ENCODE assay signal across 19 cellular contexts in the genomic region with DNA sequence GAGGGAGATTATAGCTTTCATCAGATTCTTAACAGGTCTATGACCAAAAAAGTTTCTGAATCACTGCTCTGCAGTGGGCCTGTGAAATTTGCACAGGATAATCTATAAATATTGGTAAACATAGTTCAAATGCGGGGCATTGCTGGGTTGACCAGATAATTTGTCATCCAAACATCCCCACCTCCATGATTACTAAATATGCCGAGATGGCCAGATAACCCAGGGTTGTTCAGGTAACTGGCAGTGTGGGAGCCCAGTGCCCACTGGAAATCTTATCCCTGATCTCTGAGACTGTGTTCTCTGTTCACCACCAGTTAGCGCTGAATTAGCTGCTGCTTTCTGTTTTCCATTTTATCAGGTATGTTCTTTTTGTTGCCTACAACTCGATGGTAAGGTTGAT. TPM values are rescaled to one million over a fixed set of nuclear protein-coding genes. Genes with fewer than 3 reads are reported as not detected.
DNase-seq lines count a peak whose midpoint lies in the region; ATAC-seq, FAIRE-seq and TF ChIP-seq lines count a peak whose summit lies in the region.
"Had no signal": no experiment of that assay in that cellular context is flagged by ENCODE, and none has a peak within 500 bp of the region (broad histone marks: within the 10 kb centered on the region; RNA-seq: fewer than 3 reads in every experiment).

No MANE protein-coding gene starts in this region.

- H3K79me2 ChIP-seq in keratinocyte (ENCODE audit: control insufficient read depth, insufficient read depth, low read length): peaks cover 71% of the 10 kb centered on the region

- no peak for FAIRE-seq in keratinocyte (lab: Jason Lieb, UNC)
- FAIRE-seq: GM12892 had no signal

- peak overlapping the region; percentile 98 for H3K4me2 ChIP-seq in keratinocyte (ENCODE audit: control insufficient read depth, extremely low read depth, insufficient read depth, low read depth, low read length)

- peaks cover 3 to 17% of the 10 kb centered on the region in 2 donors for H3K4me1 Mint-ChIP-seq in immature natural killer cell

- no peaks in the 10 kb centered on the region for H4K20me1 ChIP-seq in keratinocyte (ENCODE audit: control insufficient read depth, extremely low read depth, insufficient read depth, low read length)

- no peak overlapping the region for H3K4me3 Mint-ChIP-seq in immature natural killer cell
- H3K4me3 Mint-ChIP-seq: activated CD4-positive, alpha-beta memory T cell treated with anti-CD3 and anti-CD28 coated beads, Interleukin-2, amount 10 ng/mL, durations not matched to agents 7 days and 5 days; activated naive CD8-positive, alpha-beta T cell; naive thymus-derived CD8-positive, alpha-beta T cell had no signal

- H3K27me3 ChIP-seq in H7 (ENCODE audit: control insufficient read depth, insufficient read depth, low read length) (no peaks in the 10 kb centered on the region), adipocyte (replicated peaks; ENCODE audit: control insufficient read depth, insufficient read depth, low read length) (no peaks in the 10 kb centered on the region), keratinocyte (ENCODE audit: control insufficient read depth, extremely low read depth, insufficient read depth, low read length) (no peaks in the 10 kb centered on the region)
- H3K27me3 ChIP-seq: right atrium auricular region had no signal

- no peak overlapping the region for H2AFZ ChIP-seq in keratinocyte (ENCODE audit: control insufficient read depth, low read length)

- H3K36me3 ChIP-seq in H7 (replicated peaks; ENCODE audit: control insufficient read depth, insufficient read depth, low read length): no peaks in the 10 kb centered on the region
- no peaks in the 10 kb centered on the region for H3K36me3 ChIP-seq in adipocyte (ENCODE audit: control insufficient read depth, insufficient read depth, low read length, severe bottlenecking)
- peaks cover 0 to 5% of the 10 kb centered on the region in 2 experiments for H3K36me3 ChIP-seq in keratinocyte (ENCODE audit: control insufficient read depth in 2 of 2, extremely low read depth in 1 of 2, insufficient read depth in 2 of 2, low read length in 2 of 2)
- H3K36me3 ChIP-seq: right atrium auricular region had no signal

- H3K4me1 ChIP-seq in adipocyte (ENCODE audit: control insufficient read depth, insufficient read depth, low read length): peaks cover 37% of the 10 kb centered on the region
- peaks cover 48% of the 10 kb centered on the region for H3K4me1 ChIP-seq in keratinocyte (ENCODE audit: control insufficient read depth, extremely low read depth, insufficient read depth, low read length)

- DNase-seq in H7 (peak; percentile 7), adipocyte (ENCODE audit: low read depth) (no peak), keratinocyte (ENCODE audit: low read depth, low spot score) (no peak), omental fat pad (ENCODE audit: low spot score) (no peak), anterior cingulate cortex (lab: John Stamatoyannopoulos, UW) (no peak), immature natural killer cell (no peak)
- DNase-seq: activated CD4-positive, alpha-beta memory T cell treated with anti-CD3 and anti-CD28 coated beads, Interleukin-2, amount 10 ng/mL, durations not matched to agents 7 days and 5 days; activated T-cell treated with anti-CD3 and anti-CD28 coated beads, Interleukin-2, amount 50 U/mL, for 48 hours; AML-193; caudate nucleus; effector memory CD4-positive, alpha-beta T cell; GDM1; naive thymus-derived CD8-positive, alpha-beta T cell; stimulated activated CD4-positive, alpha-beta T cell treated with anti-CD3 and anti-CD28 coated beads, Interleukin-1b, Interleukin-23, amount 100 ng/mL, for 48 hours had no signal

- dilution Hi-C loops in keratinocyte (cut with MboI; ENCODE audit: extremely low pct_ligation_motif_present, low sequenced_read_pairs): no loop called here

- no peaks in the 10 kb centered on the region for H3K36me3 Mint-ChIP-seq in immature natural killer cell
- H3K36me3 Mint-ChIP-seq: activated naive CD8-positive, alpha-beta T cell; naive thymus-derived CD8-positive, alpha-beta T cell had no signal

- peak overlapping the region; percentile 83 for H3K27ac ChIP-seq in keratinocyte (ENCODE audit: control insufficient read depth, insufficient read depth, low read length)
- H3K27ac ChIP-seq in skin epidermis: peak overlapping the region in 12 of 21 experiments; percentile 8 to 80 (median 63)

- TF ChIP-seq CTCF in keratinocyte (optimal IDR thresholded peaks at IDR 0.05 in 1 of 3, IDR thresholded peaks at IDR 0.05 in 1 of 3, conservative IDR thresholded peaks at IDR 0.05 in 1 of 3; ENCODE audit: extremely low read depth in 1 of 3, insufficient read depth in 2 of 3, low read length in 3 of 3): no peak
- no peak for TF ChIP-seq CTCF in omental fat pad (IDR thresholded peaks at IDR 0.05)

- H3K9me1 ChIP-seq in keratinocyte (ENCODE audit: control insufficient read depth, extremely low read depth, insufficient read depth, low read length): no peaks in the 10 kb centered on the region

- H3K4me3 ChIP-seq in H7 (ENCODE audit: insufficient read depth, low read depth, low read length) (no peak overlapping the region), adipocyte (ENCODE audit: low read length) (no peak overlapping the region), keratinocyte (ENCODE audit: control insufficient read depth in 2 of 3, extremely low read depth in 1 of 3, insufficient read depth in 2 of 3, low read depth in 1 of 3, low read length in 3 of 3) (peak overlapping the region in 2 of 3 experiments; percentile 48 to 76), skin epidermis (no peak overlapping the region)
- H3K4me3 ChIP-seq: right atrium auricular region had no signal

- ATAC-seq in GM19452 (IDR thresholded peaks at IDR 0.05; ENCODE audit: unreplicated experiment) (no peak), omental fat pad (ENCODE audit: low FRiP score) (no peak)
- ATAC-seq: naive thymus-derived CD8-positive, alpha-beta T cell had no signal

- H3K9ac ChIP-seq in adipocyte (ENCODE audit: low read length) (peak overlapping the region; percentile 36), keratinocyte (ENCODE audit: control insufficient read depth, extremely low read depth, insufficient read depth, low read length) (peak overlapping the region; percentile 87)

- peaks cover 1 to 2% (median 1%) of the 10 kb centered on the region in 3 donors for H3K27me3 Mint-ChIP-seq in immature natural killer cell (ENCODE audit: low read depth in 3 of 3)
- H3K27me3 Mint-ChIP-seq: activated CD4-positive, alpha-beta memory T cell treated with anti-CD3 and anti-CD28 coated beads, Interleukin-2, amount 10 ng/mL, durations not matched to agents 7 days and 5 days; activated naive CD8-positive, alpha-beta T cell; naive thymus-derived CD8-positive, alpha-beta T cell had no signal

- no peak overlapping the region for H3K27ac Mint-ChIP-seq in immature natural killer cell
- H3K27ac Mint-ChIP-seq: activated CD4-positive, alpha-beta memory T cell treated with anti-CD3 and anti-CD28 coated beads, Interleukin-2, amount 10 ng/mL, durations not matched to agents 7 days and 5 days; activated naive CD8-positive, alpha-beta T cell had no signal

- H3K9me3 ChIP-seq in adipocyte (ENCODE audit: control insufficient read depth, low read length): no peaks in the 10 kb centered on the region
- no peaks in the 10 kb centered on the region for H3K9me3 ChIP-seq in keratinocyte (ENCODE audit: control insufficient read depth, low read depth, low read length)
- H3K9me3 ChIP-seq: right atrium auricular region had no signal

- H3K9me3 Mint-ChIP-seq in immature natural killer cell: no peaks in the 10 kb centered on the region
- H3K9me3 Mint-ChIP-seq: activated CD4-positive, alpha-beta memory T cell treated with anti-CD3 and anti-CD28 coated beads, Interleukin-2, amount 10 ng/mL, durations not matched to agents 7 days and 5 days; naive thymus-derived CD8-positive, alpha-beta T cell had no signal

RNA-seq across cellular contexts. Expression of gene PTK7, which starts 21.4 kb away (rescaled TPM):
- 143 and 163 TPM in 2 replicates for total RNA-seq in H7 (2014; rRNA removed; shearing (Covaris generic))
- 58.8 to 88.8 TPM (median 81.0 TPM) in 3 replicates for polyA plus RNA-seq in keratinocyte
- polyA plus RNA-seq in keratinocyte (2011; ENCODE audit: low read depth): 20.5 TPM
- 21.2 and 28.8 TPM in 2 replicates for polyA plus RNA-seq in keratinocyte (2011; cell fraction: cytosol; rRNA removed)
- 174 and 213 TPM in 2 replicates for polyA plus RNA-seq in keratinocyte (2011; cell fraction: nucleus; rRNA removed)
- polyA plus RNA-seq in keratinocyte (2012; ENCODE audit: low replicate concordance): 65.4 and 87.7 TPM in 2 replicates
- 137 to 183 TPM (median 148 TPM) in 3 replicates for polyA minus RNA-seq in keratinocyte
- polyA minus RNA-seq in keratinocyte (2011; cell fraction: cytosol; rRNA and poly(A)+ RNA removed): 114 TPM
- 207 and 218 TPM in 2 replicates for polyA minus RNA-seq in keratinocyte (2011; cell fraction: nucleus; rRNA and poly(A)+ RNA removed)
- total RNA-seq in omental fat pad: 10 to 100 TPM; 11.5 to 38.9 (median 13.8) TPM
- polyA plus RNA-seq in immature natural killer cell: 1 to 10 TPM in 2 of 3 donors, not detected in 1; 1.1 TPM

RNA-seq across cellular contexts. Expression of gene KLC4, which starts 38.1 kb away (rescaled TPM):
- 24.8 and 30.2 TPM in 2 replicates for total RNA-seq in H7 (2014; rRNA removed; shearing (Covaris generic))
- polyA plus RNA-seq in keratinocyte (8.3 to 15.2 TPM (median 8.8 TPM) in 3 replicates), immature natural killer cell (10 to 100 TPM in 2 of 3 donors, 1 to 10 TPM in 1; 9.1 to 14.4 (median 11.0) TPM)
- polyA plus RNA-seq in keratinocyte (2011; ENCODE audit: low read depth): 7.9 TPM
- 3.9 and 5.4 TPM in 2 replicates for polyA plus RNA-seq in keratinocyte (2011; cell fraction: cytosol; rRNA removed)
- 24.8 and 29.9 TPM in 2 replicates for polyA plus RNA-seq in keratinocyte (2011; cell fraction: nucleus; rRNA removed)
- 9.3 and 10.9 TPM in 2 replicates for polyA plus RNA-seq in keratinocyte (2012; ENCODE audit: low replicate concordance)
- polyA minus RNA-seq in keratinocyte: 8.7 to 20.4 TPM (median 12.8 TPM) in 3 replicates
- polyA minus RNA-seq in keratinocyte (2011; cell fraction: cytosol; rRNA and poly(A)+ RNA removed): 6.7 TPM
- 6.4 and 11.9 TPM in 2 replicates for polyA minus RNA-seq in keratinocyte (2011; cell fraction: nucleus; rRNA and poly(A)+ RNA removed)
- 10 to 100 TPM; 15.2 to 21.1 (median 16.5) TPM for total RNA-seq in omental fat pad

RNA-seq across cellular contexts. Expression of gene MRPL2, which starts 38.3 kb away (rescaled TPM):
- 79.1 and 82.1 TPM in 2 replicates for total RNA-seq in H7 (2014; rRNA removed; shearing (Covaris generic))
- polyA plus RNA-seq in keratinocyte (25.6 to 36.0 TPM (median 27.4 TPM) in 3 replicates), immature natural killer cell (10 to 100 TPM; 37.5 to 60.8 (median 54.0) TPM)
- 21.2 TPM for polyA plus RNA-seq in keratinocyte (2011; ENCODE audit: low read depth)
- 13.2 and 21.0 TPM in 2 replicates for polyA plus RNA-seq in keratinocyte (2011; cell fraction: cytosol; rRNA removed)
- polyA plus RNA-seq in keratinocyte (2011; cell fraction: nucleus; rRNA removed): 24.3 and 33.7 TPM in 2 replicates
- polyA plus RNA-seq in keratinocyte (2012; ENCODE audit: low replicate concordance): 52.2 and 59.4 TPM in 2 replicates
- polyA minus RNA-seq in keratinocyte: 12.1 to 26.4 TPM (median 12.9 TPM) in 3 replicates
- 37.8 TPM for polyA minus RNA-seq in keratinocyte (2011; cell fraction: cytosol; rRNA and poly(A)+ RNA removed)
- polyA minus RNA-seq in keratinocyte (2011; cell fraction: nucleus; rRNA and poly(A)+ RNA removed): 6.5 and 8.2 TPM in 2 replicates
- 10 to 100 TPM; 10.7 to 32.2 (median 19.3) TPM for total RNA-seq in omental fat pad

RNA-seq across cellular contexts. Expression of gene CUL7, which starts 43.9 kb away (rescaled TPM):
- total RNA-seq in H7 (2014; rRNA removed; shearing (Covaris generic)): 19.6 and 39.2 TPM in 2 replicates
- polyA plus RNA-seq in keratinocyte: 8.1 to 15.0 TPM (median 10.4 TPM) in 3 replicates
- polyA plus RNA-seq in keratinocyte (2011; ENCODE audit: low read depth): 4.6 TPM
- 5.7 and 8.6 TPM in 2 replicates for polyA plus RNA-seq in keratinocyte (2011; cell fraction: cytosol; rRNA removed)
- 23.8 and 29.9 TPM in 2 replicates for polyA plus RNA-seq in keratinocyte (2011; cell fraction: nucleus; rRNA removed)
- polyA plus RNA-seq in keratinocyte (2012; ENCODE audit: low replicate concordance): 8.8 and 10.9 TPM in 2 replicates
- 20.3 to 34.4 TPM (median 20.9 TPM) in 3 replicates for polyA minus RNA-seq in keratinocyte
- polyA minus RNA-seq in keratinocyte (2011; cell fraction: cytosol; rRNA and poly(A)+ RNA removed): 13.4 TPM
- 22.1 and 22.4 TPM in 2 replicates for polyA minus RNA-seq in keratinocyte (2011; cell fraction: nucleus; rRNA and poly(A)+ RNA removed)
- total RNA-seq in omental fat pad: 10 to 100 TPM; 10.1 to 17.3 (median 14.3) TPM
- 1 to 10 TPM in 2 of 3 donors, under 1 TPM in 1; 0.90 to 3.4 (median 1.3) TPM for polyA plus RNA-seq in immature natural killer cell

Comparison
In these comparisons a context has a peak if more than half of its experiments do, and no peak if none do; other contexts are left out.
1. H3K4me3 ChIP-seq: peak in keratinocyte (2 of 3); none in H7 (single experiment), adipocyte (single experiment) and skin epidermis (0 of 7).